In genomic region chr17:80145076-80146075, GRCh38 we compare ENCODE assay signal across 1 cellular context.
TF ChIP-seq lines count a peak whose summit lies in the region.

No MANE protein-coding gene starts in this region.

TF ChIP-seq in GM12878, 131 proteins besides CTCF, POLR2A, EP300 and RAD21:
- TF ChIP-seq PKNOX1 (IDR thresholded peaks at IDR 0.05) (peak; percentile 78), ZZZ3 (IDR thresholded peaks at IDR 0.05; ENCODE audit: control insufficient read depth, insufficient read length, low read depth) (no peak), CUX1 (IDR thresholded peaks at IDR 0.05; ENCODE audit: insufficient replicate concordance, low read depth, low read length) (no peak), PBX3 (IDR thresholded peaks at IDR 0.05; ENCODE audit: insufficient replicate concordance, low read depth, low read length) (peak; percentile 31), BACH1 (IDR thresholded peaks at IDR 0.05; ENCODE audit: borderline replicate concordance) (no peak), SMC3 (IDR thresholded peaks at IDR 0.05; ENCODE audit: borderline replicate concordance, low read length) (no peak)
- TF ChIP-seq, protein P1, sequence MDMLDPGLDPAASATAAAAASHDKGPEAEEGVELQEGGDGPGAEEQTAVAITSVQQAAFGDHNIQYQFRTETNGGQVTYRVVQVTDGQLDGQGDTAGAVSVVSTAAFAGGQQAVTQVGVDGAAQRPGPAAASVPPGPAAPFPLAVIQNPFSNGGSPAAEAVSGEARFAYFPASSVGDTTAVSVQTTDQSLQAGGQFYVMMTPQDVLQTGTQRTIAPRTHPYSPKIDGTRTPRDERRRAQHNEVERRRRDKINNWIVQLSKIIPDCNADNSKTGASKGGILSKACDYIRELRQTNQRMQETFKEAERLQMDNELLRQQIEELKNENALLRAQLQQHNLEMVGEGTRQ (IDR thresholded peaks at IDR 0.05; ENCODE audit: borderline replicate concordance, low read depth, low read length), result no peak
TF ChIP-seq in GM12878: peak in this region for 2.
